Comparison of ENCODE assay signal across 8 cellular contexts in the genomic region with DNA sequence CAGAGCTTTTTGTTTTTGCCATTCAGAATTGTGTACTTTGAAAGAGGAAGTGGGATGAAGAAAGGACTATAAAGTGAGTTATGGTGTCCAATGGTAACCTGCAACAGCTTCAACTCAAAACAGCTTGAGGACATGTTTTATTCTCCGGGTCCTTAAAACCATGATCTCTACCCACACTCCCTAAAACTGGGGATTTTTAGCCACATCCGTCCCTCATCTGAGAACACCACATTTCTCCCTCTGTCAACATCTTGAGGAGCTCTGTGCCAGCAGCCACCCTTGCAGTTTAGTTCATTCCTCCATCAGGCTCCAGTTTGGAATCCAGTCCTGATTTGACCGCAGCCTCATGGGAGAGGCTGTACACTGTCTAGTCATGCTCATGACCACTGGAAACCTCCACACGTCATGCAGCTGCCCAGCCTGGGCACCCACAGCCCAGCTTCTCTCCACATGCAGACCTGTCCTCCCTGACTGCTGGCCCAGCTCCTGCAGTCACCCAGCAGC.
DNase-seq lines count a peak whose midpoint lies in the region; ATAC-seq and TF ChIP-seq lines count a peak whose summit lies in the region.

No MANE protein-coding gene starts in this region.

- DNase-seq in GM03348 (ENCODE audit: low spot score) (peak; percentile 50), NAMALWA (ENCODE audit: low spot score) (no peak), NCI-H1092 treated with DMSO at 0.1 percent for 48 hours (lab: John Stamatoyannopoulos, UW) (no peak), NCI-H146 treated with DMSO at 0.1 percent for 48 hours (lab: John Stamatoyannopoulos, UW; ENCODE audit: unreplicated experiment) (no peak)
- peak; percentile 6 for DNase-seq in activated T-cell treated with anti-CD3 and anti-CD28 coated beads, Interleukin-2, amount 50 U/mL, for 72 hours

- H3K36me3 Mint-ChIP-seq in activated T-cell treated with anti-CD3 and anti-CD28 coated beads, Interleukin-2, amount 50 U/mL, for 72 hours (ENCODE audit: insufficient read depth in 2 of 2): peaks cover 2 to 4% of the 10 kb centered on the region in 2 donors
- H3K36me3 Mint-ChIP-seq in nephron (ENCODE audit: low read depth): no peaks in the 10 kb centered on the region

- peak overlapping the region; percentile 57 to 65 for H3K4me3 Mint-ChIP-seq in activated T-cell treated with anti-CD3 and anti-CD28 coated beads, Interleukin-2, amount 50 U/mL, for 72 hours
- H3K4me3 Mint-ChIP-seq in nephron: no peak overlapping the region

- no peak for TF ChIP-seq CTCF in nephron (IDR thresholded peaks at IDR 0.05; ENCODE audit: unreplicated experiment in 3 of 3)

- H3K27ac Mint-ChIP-seq in activated T-cell treated with anti-CD3 and anti-CD28 coated beads, Interleukin-2, amount 50 U/mL, for 72 hours: peak overlapping the region; percentile 84
- peak overlapping the region; percentile 9 to 41 (median 29) for H3K27ac Mint-ChIP-seq in nephron

- H3K27me3 Mint-ChIP-seq in activated T-cell treated with anti-CD3 and anti-CD28 coated beads, Interleukin-2, amount 50 U/mL, for 72 hours (ENCODE audit: low read depth): no peaks in the 10 kb centered on the region
- peaks cover 12% of the 10 kb centered on the region for H3K27me3 Mint-ChIP-seq in nephron (ENCODE audit: low read depth)

- ATAC-seq in HG02938 (IDR thresholded peaks at IDR 0.05; ENCODE audit: unreplicated experiment): peak; percentile 54
- ATAC-seq in activated T-cell treated with anti-CD3 and anti-CD28 coated beads, Interleukin-2, amount 50 U/mL, for 72 hours (replicated peaks in 1 of 2): peak; percentile 55 to 66
- no peak for ATAC-seq in HG03135 (IDR thresholded peaks at IDR 0.05; ENCODE audit: unreplicated experiment)

- H3K4me1 Mint-ChIP-seq in activated T-cell treated with anti-CD3 and anti-CD28 coated beads, Interleukin-2, amount 50 U/mL, for 72 hours (ENCODE audit: low read depth): peaks cover 48% of the 10 kb centered on the region
- peaks cover 24% of the 10 kb centered on the region for H3K4me1 Mint-ChIP-seq in nephron

- H3K9me3 Mint-ChIP-seq in activated T-cell treated with anti-CD3 and anti-CD28 coated beads, Interleukin-2, amount 50 U/mL, for 72 hours: peaks cover 0 to 3% of the 10 kb centered on the region in 2 donors
- no peaks in the 10 kb centered on the region for H3K9me3 Mint-ChIP-seq in nephron

Comparison
In these comparisons a context has a peak if more than half of its experiments do, and no peak if none do; other contexts are left out.
1. DNase-seq: peak in GM03348 (single experiment) and activated T-cell treated with anti-CD3 and anti-CD28 coated beads, Interleukin-2, amount 50 U/mL, for 72 hours (2 of 2); none in NAMALWA (single experiment), NCI-H1092 treated with DMSO at 0.1 percent for 48 hours (single experiment) and NCI-H146 treated with DMSO at 0.1 percent for 48 hours (single experiment).
2. H3K4me3 Mint-ChIP-seq: peak in activated T-cell treated with anti-CD3 and anti-CD28 coated beads, Interleukin-2, amount 50 U/mL, for 72 hours (2 of 2); none in nephron (0 of 3).